Comparison of ENCODE assay signal across 8 cellular contexts in the genomic region with DNA sequence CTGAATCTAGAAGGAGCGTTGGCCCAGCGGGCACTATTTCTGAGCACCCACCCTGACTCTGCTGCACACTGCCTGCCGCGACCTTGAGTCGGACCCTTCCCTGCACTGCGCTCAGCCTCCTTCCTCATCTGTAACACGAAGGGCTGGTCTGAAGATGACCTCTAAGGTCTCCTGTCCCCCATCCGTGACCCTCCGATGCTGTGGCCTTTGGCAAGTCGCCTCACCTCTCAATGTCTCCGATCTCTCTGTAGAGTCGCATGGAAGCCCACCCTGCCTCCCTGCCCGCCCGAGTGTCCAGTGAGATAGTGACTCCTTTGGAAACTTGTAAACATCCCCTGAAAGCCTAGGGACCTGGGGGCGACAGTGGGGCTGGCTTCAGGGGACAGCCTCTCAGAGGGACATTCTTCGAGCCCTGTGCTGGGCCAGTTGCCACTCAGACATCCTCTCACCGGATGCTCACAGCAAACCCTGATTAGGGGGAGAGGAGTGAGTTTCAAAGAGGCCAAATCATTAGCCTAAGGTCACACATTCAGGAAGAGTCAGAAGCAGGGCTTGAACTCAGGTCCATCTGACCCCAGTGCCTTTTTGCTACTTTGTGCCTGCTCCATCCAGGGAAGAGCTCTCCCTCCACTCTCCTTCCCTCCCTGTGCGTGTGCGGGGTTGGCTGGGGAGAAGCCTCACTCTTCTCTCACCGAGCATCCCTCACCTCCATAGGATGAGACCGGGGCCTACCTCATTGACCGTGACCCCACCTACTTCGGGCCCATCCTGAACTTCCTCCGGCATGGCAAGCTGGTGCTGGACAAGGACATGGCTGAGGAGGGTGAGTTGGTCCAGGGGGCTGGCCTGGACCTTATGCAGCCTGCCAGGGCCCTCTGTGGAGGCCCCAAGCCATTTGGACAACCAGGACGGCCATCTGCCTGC. TPM values are rescaled to one million over a fixed set of nuclear protein-coding genes. Genes with fewer than 3 reads are reported as not detected.
A peak's percentile ranks its signal among the peaks of the same experiment; 100 is the strongest.
DNase-seq lines count a peak whose midpoint lies in the region; ATAC-seq and TF ChIP-seq lines count a peak whose summit lies in the region.

No MANE protein-coding gene starts in this region.

- H2AFZ ChIP-seq in PC-9: no peak overlapping the region

- H3K4me3 Mint-ChIP-seq in CD8-positive, alpha-beta T cell: peak overlapping the region; percentile 84

- H3K9me3 ChIP-seq in CD8-positive, alpha-beta T cell (ENCODE audit: low read length): no peaks in the 10 kb centered on the region
- H3K9me3 ChIP-seq in PC-9 (ENCODE audit: insufficient read depth, low read depth) (no peaks in the 10 kb centered on the region), ovary (no peaks in the 10 kb centered on the region)

- no peak for DNase-seq in CD8-positive, alpha-beta T cell
- DNase-seq in PC-9 (no peak), epithelial cell of proximal tubule (ENCODE audit: low read depth) (no peak), ovary (peak in 1 of 5 donors; percentile 45), NCI-H774 (lab: John Stamatoyannopoulos, UW) (no peak), OCI-M1 (lab: John Stamatoyannopoulos, UW) (no peak), NCI-H146 (lab: John Stamatoyannopoulos, UW) (no peak), retina (no peak)

- H3K4me2 ChIP-seq in PC-9: peak overlapping the region; percentile 88

- H3K36me3 Mint-ChIP-seq in CD8-positive, alpha-beta T cell: peaks cover 29% of the 10 kb centered on the region

- peaks cover 4% of the 10 kb centered on the region for H3K36me3 ChIP-seq in CD8-positive, alpha-beta T cell (ENCODE audit: insufficient read depth, low read length)
- no peaks in the 10 kb centered on the region for H3K36me3 ChIP-seq in PC-9 (ENCODE audit: low read depth)
- no peaks in the 10 kb centered on the region for H3K36me3 ChIP-seq in ovary

- WGBS in ovary, 3 donors: 55 to 62% (median 56%) methylated on average over 24 to 25 of the region's 25 CpGs

- no peak for TF ChIP-seq POLR2A in ovary (IDR thresholded peaks at IDR 0.05)

- no peaks in the 10 kb centered on the region for H3K27me3 ChIP-seq in CD8-positive, alpha-beta T cell (ENCODE audit: insufficient read depth, low read length)
- H3K27me3 ChIP-seq in PC-9 (ENCODE audit: insufficient read depth, low read depth) (no peaks in the 10 kb centered on the region), ovary (no peaks in the 10 kb centered on the region)

- no peak overlapping the region for H3K4me3 ChIP-seq in CD8-positive, alpha-beta T cell (ENCODE audit: low read depth, low read length)
- peak overlapping the region; percentile 87 for H3K4me3 ChIP-seq in PC-9
- H3K4me3 ChIP-seq in epithelial cell of proximal tubule (ENCODE audit: low read depth, low read length): peak overlapping the region; percentile 70
- H3K4me3 ChIP-seq in ovary: peak overlapping the region; percentile 57

- H3K9me2 ChIP-seq in PC-9 (ENCODE audit: insufficient read depth): no peaks in the 10 kb centered on the region

- no peaks in the 10 kb centered on the region for H3F3A ChIP-seq in PC-9 (ENCODE audit: insufficient read depth, low read depth)

- no peak for TF ChIP-seq EP300 in ovary (IDR thresholded peaks at IDR 0.05)

- no peak overlapping the region for H3K27ac ChIP-seq in CD8-positive, alpha-beta T cell (ENCODE audit: low read depth, low read length)
- H3K27ac ChIP-seq in PC-9: no peak overlapping the region
- H3K27ac ChIP-seq in ovary: peak overlapping the region; percentile 15 to 38

- H3K4me1 ChIP-seq in CD8-positive, alpha-beta T cell (ENCODE audit: insufficient read depth, low read length): peaks cover 11% of the 10 kb centered on the region
- H3K4me1 ChIP-seq in PC-9 (replicated peaks; ENCODE audit: insufficient read depth) (peaks cover 7% of the 10 kb centered on the region; the same call in 1 of the 2 replicates), ovary (ENCODE audit: insufficient read depth) (peaks cover 5% of the 10 kb centered on the region)

- POLR2A ChIA-PET in CD8-positive, alpha-beta T cell (lab: Charles Lee): interaction anchor here (1.4 kb wide), 2 partner anchors 95 to 141 kb away, joined by 3 to 5 read pairs; no protein-coding TSS in a partner anchor
- POLR2A ChIA-PET in PC-9 (lab: Charles Lee; ENCODE audit: unreplicated experiment): interaction anchor here (0.6 kb wide), 2 partner anchors 47 to 393 kb away, joined by 3 to 6 read pairs; no protein-coding TSS in a partner anchor

- BruUV-seq in PC-9 (replicated peaks; lab: Mats Ljungman, UMichigan): TSS peak; percentile 37

- CTCF ChIA-PET in CD8-positive, alpha-beta T cell (lab: Charles Lee): interaction anchor here (0.9 kb wide), 1 partner anchor 31 kb away, joined by 3 read pairs; no protein-coding TSS in a partner anchor
- CTCF ChIA-PET in PC-9 (lab: Charles Lee): no interaction called here

- H3K79me2 ChIP-seq in PC-9 (ENCODE audit: low read depth): no peaks in the 10 kb centered on the region

- no peaks in the 10 kb centered on the region for H3K9me3 Mint-ChIP-seq in CD8-positive, alpha-beta T cell

- no peak for ATAC-seq in CD8-positive, alpha-beta T cell

- H3K27ac Mint-ChIP-seq in CD8-positive, alpha-beta T cell: no peak overlapping the region

- no peaks in the 10 kb centered on the region for H4K20me1 ChIP-seq in PC-9 (ENCODE audit: insufficient read depth)

- peaks cover 10% of the 10 kb centered on the region for H3K4me1 Mint-ChIP-seq in CD8-positive, alpha-beta T cell (ENCODE audit: low read depth)

- H3K27me3 Mint-ChIP-seq in CD8-positive, alpha-beta T cell (ENCODE audit: low read depth): no peaks in the 10 kb centered on the region

- intact Hi-C loops in CD8-positive, alpha-beta T cell (cut with DNase I, micrococcal nuclease): loop anchor here in 1 of 2 experiments (5.0 to 10.0 kb wide), 2 partner anchors 195 to 278 kb away; a partner anchor contains a TSS
- intact Hi-C loops in PC-9 (cut with micrococcal nuclease; ENCODE audit: unreplicated experiment) (loop anchor here (1.0 kb wide), 1 partner anchor 47 kb away; no protein-coding TSS in a partner anchor), ovary (cut with DNase I) (loop anchor here in 1 of 4 donors (10.0 kb wide), 1 partner anchor 278 kb away; a partner anchor contains a TSS)

- no peak for TF ChIP-seq CTCF in CD8-positive, alpha-beta T cell (IDR thresholded peaks at IDR 0.05)
- TF ChIP-seq CTCF in PC-9 (conservative IDR thresholded peaks at IDR 0.05) (no peak), epithelial cell of proximal tubule (conservative IDR thresholded peaks at IDR 0.05; ENCODE audit: low read depth, low read length) (no peak), ovary (IDR thresholded peaks at IDR 0.05) (no peak)

RNA-seq across cellular contexts. Expression of a gene that starts 1.1 kb away (rescaled TPM):
- total RNA-seq in CD8-positive, alpha-beta T cell: 10 to 100 TPM; 18.6 to 22.8 TPM
- total RNA-seq in PC-9 (2021): 29.5 and 32.6 TPM in 2 replicates
- 35.6 and 35.9 TPM in 2 replicates for total RNA-seq in epithelial cell of proximal tubule
- total RNA-seq in ovary: 10 to 100 TPM; 15.9 to 34.7 (median 28.7) TPM
- 10 to 100 TPM in 1 of 2 donors, 1 to 10 TPM in 1; 4.5 to 25.0 TPM for polyA plus RNA-seq in ovary

RNA-seq across cellular contexts. Expression of a gene that starts 33.1 kb away (rescaled TPM):
- 1 to 10 TPM; 1.8 to 2.6 TPM for total RNA-seq in CD8-positive, alpha-beta T cell
- total RNA-seq in PC-9 (2021): 75.9 and 109 TPM in 2 replicates
- total RNA-seq in epithelial cell of proximal tubule: 215 and 252 TPM in 2 replicates
- total RNA-seq in ovary: 100 to 1,000 TPM in 3 of 7 donors, 10 to 100 TPM in 4; 67.7 to 178 (median 91.6) TPM
- 100 to 1,000 TPM in 1 of 2 donors, 1 to 10 TPM in 1; 5.4 to 163 TPM for polyA plus RNA-seq in ovary

RNA-seq across cellular contexts. Expression of a gene that starts 33.4 kb away (rescaled TPM):
- total RNA-seq in CD8-positive, alpha-beta T cell: not detected
- 99.4 and 123 TPM in 2 replicates for total RNA-seq in PC-9 (2021)
- total RNA-seq in epithelial cell of proximal tubule: 49.6 and 66.9 TPM in 2 replicates
- 10 to 100 TPM; 25.9 to 59.9 (median 42.4) TPM for total RNA-seq in ovary
- 10 to 100 TPM in 1 of 2 donors, 1 to 10 TPM in 1; 6.4 to 55.7 TPM for polyA plus RNA-seq in ovary

RNA-seq across cellular contexts. Expression of a gene that starts 56.9 kb away (rescaled TPM):
- under 1 TPM; 0.27 to 0.58 TPM for total RNA-seq in CD8-positive, alpha-beta T cell
- total RNA-seq in PC-9 (2021) (0.79 and 0.88 TPM in 2 replicates), epithelial cell of proximal tubule (not detected in 2 replicates), ovary (1 to 10 TPM in 1 of 7 donors, under 1 TPM in 1, not detected in 5; 0.33 to 2.4 TPM)
- polyA plus RNA-seq in ovary: under 1 TPM in 1 of 2 donors, not detected in 1; 0.04 TPM

Comparison
In these comparisons a context has a peak if more than half of its experiments do, and no peak if none do; other contexts are left out.
1. H3K27ac ChIP-seq: peak in ovary (2 of 2); none in CD8-positive, alpha-beta T cell (single experiment) and PC-9 (single experiment).
2. RNA of a gene that starts 33.1 kb away (total RNA-seq): 215 to 252 TPM in epithelial cell of proximal tubule, 67.7 to 178 TPM in ovary and 75.9 to 109 TPM in PC-9; 1.8 to 2.6 TPM in CD8-positive, alpha-beta T cell; every median in the first group is over 10 times any median in the second.
3. RNA of a gene that starts 33.4 kb away (total RNA-seq): 99.4 to 123 TPM in PC-9, 49.6 to 66.9 TPM in epithelial cell of proximal tubule and 25.9 to 59.9 TPM in ovary; not detected in CD8-positive, alpha-beta T cell; every median in the first group is over 10 times any median in the second.